In the genomic region with DNA sequence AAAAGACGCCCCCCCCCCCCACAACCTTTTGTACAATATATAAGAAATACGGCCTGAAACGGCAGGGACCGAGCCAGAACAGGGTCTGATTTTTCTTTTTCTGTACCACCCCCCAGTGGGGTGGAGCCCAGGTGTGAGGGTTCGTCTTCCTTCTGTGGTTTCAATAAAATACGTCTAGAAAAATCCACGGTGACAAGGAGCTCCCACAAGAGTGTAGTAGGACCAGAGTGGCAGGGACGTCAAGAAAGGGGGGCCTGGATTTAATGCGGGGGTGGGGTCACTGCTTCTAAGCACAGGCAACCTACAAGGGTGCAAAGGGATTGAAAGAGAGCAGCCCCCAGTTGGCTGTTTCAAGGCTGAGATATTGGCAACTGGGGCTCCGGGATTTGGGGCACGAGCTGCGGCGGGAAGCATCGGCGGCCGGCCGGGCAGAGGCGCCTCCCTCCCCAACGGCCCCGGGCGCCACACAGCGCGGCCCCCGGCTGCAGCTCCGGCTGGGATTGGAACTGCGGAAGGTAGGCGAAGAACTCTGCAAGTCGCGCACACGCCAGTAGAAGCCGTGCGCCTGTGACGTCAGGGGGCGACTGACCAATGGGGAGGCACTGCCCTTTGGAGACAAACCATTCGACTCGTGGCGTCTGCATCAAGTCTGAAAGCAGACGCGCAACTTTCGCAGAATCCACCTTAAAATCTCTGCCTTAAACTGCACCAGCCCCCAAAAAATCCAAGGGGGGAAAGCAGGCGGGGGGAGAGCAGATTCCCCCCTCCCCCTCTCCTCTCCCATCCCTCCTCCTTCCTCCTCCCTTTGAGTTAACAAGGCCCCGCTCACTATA, we compare ENCODE assay signal across 10 cellular contexts. TPM values are rescaled to one million over a fixed set of nuclear protein-coding genes. Genes with fewer than 3 reads are reported as not detected.
A peak's percentile ranks its signal among the peaks of the same experiment; 100 is the strongest.
DNase-seq lines count a peak whose midpoint lies in the region; ATAC-seq and TF ChIP-seq lines count a peak whose summit lies in the region.
"Had no signal": no experiment of that assay in that cellular context is flagged by ENCODE, and none has a peak within 500 bp of the region (broad histone marks: within the 10 kb centered on the region; RNA-seq: fewer than 3 reads in every experiment).

A gene (plus strand): TSS at position 623 of the 833 bp plus-strand sequence. CDS start 425 bp downstream, outside the sequence.

- peaks cover 3% of the 10 kb centered on the region for H3K36me3 Mint-ChIP-seq in activated CD8-positive, alpha-beta T cell treated with anti-CD3 and anti-CD28 coated beads, Interleukin-2, amount 10 ng/mL, durations not matched to agents 7 days and 5 days (ENCODE audit: low read depth)
- no peaks in the 10 kb centered on the region for H3K36me3 Mint-ChIP-seq in glutamatergic neuron (ENCODE audit: unreplicated experiment)

- H3K4me1 Mint-ChIP-seq in activated CD8-positive, alpha-beta T cell treated with anti-CD3 and anti-CD28 coated beads, Interleukin-2, amount 10 ng/mL, durations not matched to agents 7 days and 5 days (ENCODE audit: low read depth), result peaks cover 12% of the 10 kb centered on the region
- H3K4me1 Mint-ChIP-seq in glutamatergic neuron (ENCODE audit: low read depth, unreplicated experiment), result peaks cover 1% of the 10 kb centered on the region

- H3K4me3 Mint-ChIP-seq in activated CD8-positive, alpha-beta T cell treated with anti-CD3 and anti-CD28 coated beads, Interleukin-2, amount 10 ng/mL, durations not matched to agents 7 days and 5 days, result peak within 1 kb of the TSS; percentile 57
- H3K4me3 Mint-ChIP-seq in glutamatergic neuron (ENCODE audit: unreplicated experiment), result peak within 1 kb of the TSS; percentile 90

- no peaks in the 10 kb centered on the region for H3K9me3 Mint-ChIP-seq in activated CD8-positive, alpha-beta T cell treated with anti-CD3 and anti-CD28 coated beads, Interleukin-2, amount 10 ng/mL, durations not matched to agents 7 days and 5 days (ENCODE audit: insufficient read depth)
- H3K9me3 Mint-ChIP-seq in glutamatergic neuron (ENCODE audit: unreplicated experiment), result peaks cover 3% of the 10 kb centered on the region

- H3K27ac Mint-ChIP-seq in activated CD8-positive, alpha-beta T cell treated with anti-CD3 and anti-CD28 coated beads, Interleukin-2, amount 10 ng/mL, durations not matched to agents 7 days and 5 days, result no peak within 1 kb of the TSS
- H3K27ac Mint-ChIP-seq in glutamatergic neuron (ENCODE audit: unreplicated experiment), result no peak within 1 kb of the TSS

- DNase-seq in activated CD8-positive, alpha-beta memory T cell treated with anti-CD3 and anti-CD28 coated beads for 24 hours, result peak; percentile 63
- DNase-seq in activated CD8-positive, alpha-beta memory T cell treated with anti-CD3 and anti-CD28 coated beads, Interleukin-2, amount 50 U/mL, for 4 hours, result no peak
- DNase-seq in NCI-H2081 (lab: John Stamatoyannopoulos, UW), result peak; percentile 98 to 100
- DNase-seq in activated CD8-positive, alpha-beta T cell treated with anti-CD3 and anti-CD28 coated beads, Interleukin-2, amount 10 ng/mL, durations not matched to agents 7 days and 5 days, result peak; percentile 41
- DNase-seq in glutamatergic neuron, result peak; percentile 79
- peak; percentile 87 for DNase-seq in retina
- no peak for DNase-seq in inferior parietal cortex (ENCODE audit: extremely low spot score)
- no peak for DNase-seq in HUDEP-2 (lab: John Stamatoyannopoulos, UW; ENCODE audit: unreplicated experiment in 76 of 76)
- DNase-seq: DND-41 had no signal

- CTCF ChIA-PET in activated CD8-positive, alpha-beta T cell treated with anti-CD3 and anti-CD28 coated beads, Interleukin-2, amount 10 ng/mL, durations not matched to agents 7 days and 5 days (lab: Charles Lee), result no interaction called here

- POLR2A ChIA-PET in activated CD8-positive, alpha-beta T cell treated with anti-CD3 and anti-CD28 coated beads, Interleukin-2, amount 10 ng/mL, durations not matched to agents 7 days and 5 days (lab: Charles Lee), result interaction anchor here (0.6 to 1.2 kb wide), 3 partner anchors 16 to 1740 kb away, joined by 3 read pairs; a partner anchor contains a TSS

- H3K27me3 Mint-ChIP-seq in activated CD8-positive, alpha-beta T cell treated with anti-CD3 and anti-CD28 coated beads, Interleukin-2, amount 10 ng/mL, durations not matched to agents 7 days and 5 days (ENCODE audit: low read depth), result peaks cover 79% of the 10 kb centered on the region
- H3K27me3 Mint-ChIP-seq in glutamatergic neuron (ENCODE audit: unreplicated experiment), result peaks cover 58% of the 10 kb centered on the region

- no peak for TF ChIP-seq CTCF in glutamatergic neuron (IDR thresholded peaks at IDR 0.05; ENCODE audit: partially characterized antibody, unreplicated experiment)

- peak; percentile 45 for ATAC-seq in activated CD8-positive, alpha-beta T cell treated with anti-CD3 and anti-CD28 coated beads, Interleukin-2, amount 10 ng/mL, durations not matched to agents 7 days and 5 days

RNA-seq across cellular contexts. Expression of the gene that starts here (rescaled TPM):
- total RNA-seq in activated CD8-positive, alpha-beta T cell treated with anti-CD3 and anti-CD28 coated beads, Interleukin-2, amount 10 ng/mL, durations not matched to agents 7 days and 5 days, result not detected
- total RNA-seq in glutamatergic neuron (ENCODE audit: unreplicated experiment), result not detected
- total RNA-seq: subcutaneous adipose tissue had no signal

Comparison
In these comparisons a context has a peak if more than half of its experiments do, and no peak if none do; other contexts are left out.
1. DNase-seq: peak in activated CD8-positive, alpha-beta memory T cell treated with anti-CD3 and anti-CD28 coated beads for 24 hours (single experiment), NCI-H2081 (2 of 2) and retina (single experiment); none in activated CD8-positive, alpha-beta memory T cell treated with anti-CD3 and anti-CD28 coated beads, Interleukin-2, amount 50 U/mL, for 4 hours (single experiment), inferior parietal cortex (single experiment) and HUDEP-2 (0 of 76).
2. Peak in DNase-seq and ATAC-seq in activated CD8-positive, alpha-beta T cell treated with anti-CD3 and anti-CD28 coated beads, Interleukin-2, amount 10 ng/mL, durations not matched to agents 7 days and 5 days; RNA of the gene not detected or under 1 TPM.
3. Peak in DNase-seq in glutamatergic neuron; RNA of the gene not detected or under 1 TPM.